In the genomic region with DNA sequence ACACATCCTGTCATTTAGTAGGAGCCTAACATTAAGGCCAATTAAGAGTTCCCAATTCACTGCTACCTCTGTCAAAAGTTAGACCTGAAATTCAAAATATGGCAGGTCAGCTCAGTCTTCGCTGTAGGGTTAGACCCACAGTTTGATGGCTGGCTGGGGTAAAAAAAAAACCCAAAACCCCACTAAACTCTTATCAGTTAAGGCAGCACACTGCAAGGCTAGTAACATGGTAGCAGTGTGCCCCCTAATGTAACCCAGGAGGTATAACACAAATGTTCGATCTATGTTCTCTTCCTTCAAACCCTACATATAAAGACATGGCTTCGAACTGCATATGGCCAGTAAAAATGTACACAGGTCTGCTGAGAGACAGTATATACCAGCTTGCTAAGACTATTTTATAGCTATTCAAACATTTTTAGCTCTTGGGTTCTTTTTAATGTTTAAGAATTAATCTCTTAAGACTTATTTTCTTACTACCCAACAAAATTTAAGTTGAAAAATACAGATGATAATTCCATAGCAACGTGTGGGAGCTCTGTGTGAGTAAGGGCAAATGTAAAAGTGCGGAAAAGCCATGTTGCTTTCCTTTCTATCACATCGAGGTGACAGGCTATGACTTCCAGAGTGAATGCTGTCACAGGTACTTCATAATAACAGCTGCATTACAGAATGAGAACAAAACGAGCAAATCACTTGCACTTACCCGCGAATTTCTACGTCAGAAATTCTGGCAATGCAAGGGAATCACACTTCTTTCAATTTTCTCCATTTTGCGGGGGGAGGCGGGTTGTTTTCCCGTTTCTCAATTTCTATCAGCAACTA, we compare ENCODE assay signal across 8 cellular contexts.
A peak's percentile ranks its signal among the peaks of the same experiment; 100 is the strongest.
DNase-seq lines count a peak whose midpoint lies in the region; ATAC-seq and TF ChIP-seq lines count a peak whose summit lies in the region.

No MANE protein-coding gene starts in this region.

- H3K27me3 ChIP-seq in GM23338 (ENCODE audit: insufficient read depth), result no peaks in the 10 kb centered on the region

- ATAC-seq in GM23338, result peak; percentile 68

- H3K4me1 Mint-ChIP-seq in GM23338, result peaks cover 5% of the 10 kb centered on the region; the same call in 1 of the 3 replicates

- H3K4me3 Mint-ChIP-seq in GM23338, result no peak overlapping the region

- no peak overlapping the region for H3K27ac Mint-ChIP-seq in GM23338

- H3K79me2 ChIP-seq in GM23338 (replicated peaks; ENCODE audit: insufficient read depth), result no peaks in the 10 kb centered on the region

- TF ChIP-seq CTCF in GM12864 (IDR thresholded peaks at IDR 0.05; ENCODE audit: low read depth, low read length, missing control alignments), result peak; percentile 61
- TF ChIP-seq CTCF in GM23338 (conservative IDR thresholded peaks at IDR 0.05; ENCODE audit: low read depth in 2 of 2), result peak; percentile 71 to 84

- H3K27me3 Mint-ChIP-seq in GM23338 (ENCODE audit: insufficient read depth, low read depth, poor library complexity), result peaks cover 3% of the 10 kb centered on the region

- no peaks in the 10 kb centered on the region for H4K20me1 ChIP-seq in GM23338 (replicated peaks; ENCODE audit: insufficient read depth)

- no peaks in the 10 kb centered on the region for H3K36me3 ChIP-seq in GM23338 (ENCODE audit: insufficient read depth)

- H3F3A ChIP-seq in GM23338 (replicated peaks; ENCODE audit: low read depth), result no peaks in the 10 kb centered on the region

- no peak overlapping the region for H3K27ac ChIP-seq in GM23338 (ENCODE audit: low read depth)

- H3K9me2 ChIP-seq in GM23338 (ENCODE audit: insufficient read depth), result no peaks in the 10 kb centered on the region

- H3K4me3 ChIP-seq in GM12864 (ENCODE audit: low read depth, low read length) (no peak overlapping the region), GM23338 (no peak overlapping the region)

- H2AFZ ChIP-seq in GM23338, result no peak overlapping the region

- H3K36me3 Mint-ChIP-seq in GM23338 (ENCODE audit: low read depth), result peaks cover 18% of the 10 kb centered on the region; the same call in 2 of the 3 replicates

- no peaks in the 10 kb centered on the region for H3K4me1 ChIP-seq in GM23338 (ENCODE audit: insufficient read depth)

- no peaks in the 10 kb centered on the region for H3K9me3 Mint-ChIP-seq in GM23338

- DNase-seq in GM12864 (ENCODE audit: low read depth), result no peak
- DNase-seq in GM23338 (ENCODE audit: low spot score), result peak; percentile 65
- peak; percentile 74 for DNase-seq in NAMALWA (ENCODE audit: low spot score)
- DNase-seq in amniotic epithelial cell (ENCODE audit: low read depth), result peak; percentile 14
- peak; percentile 49 for DNase-seq in myocyte (ENCODE audit: low read depth)
- no peak for DNase-seq in NCI-H1930 (lab: John Stamatoyannopoulos, UW)
- no peak for DNase-seq in effector CD8-positive, alpha-beta T cell (lab: John Stamatoyannopoulos, UW)
- no peak for DNase-seq in stimulated activated CD4-positive, alpha-beta T cell treated with anti-CD3 and anti-CD28 coated beads, Interleukin-12 subunit alpha, Interleukin-12 subunit beta, amount 100 ng/mL, for 4 hours

- H3K4me2 ChIP-seq in GM23338, result no peak overlapping the region

TF ChIP-seq in GM23338, 12 proteins besides CTCF, POLR2A, EP300 and RAD21 (continues in another document):
- TF ChIP-seq, protein P1, sequence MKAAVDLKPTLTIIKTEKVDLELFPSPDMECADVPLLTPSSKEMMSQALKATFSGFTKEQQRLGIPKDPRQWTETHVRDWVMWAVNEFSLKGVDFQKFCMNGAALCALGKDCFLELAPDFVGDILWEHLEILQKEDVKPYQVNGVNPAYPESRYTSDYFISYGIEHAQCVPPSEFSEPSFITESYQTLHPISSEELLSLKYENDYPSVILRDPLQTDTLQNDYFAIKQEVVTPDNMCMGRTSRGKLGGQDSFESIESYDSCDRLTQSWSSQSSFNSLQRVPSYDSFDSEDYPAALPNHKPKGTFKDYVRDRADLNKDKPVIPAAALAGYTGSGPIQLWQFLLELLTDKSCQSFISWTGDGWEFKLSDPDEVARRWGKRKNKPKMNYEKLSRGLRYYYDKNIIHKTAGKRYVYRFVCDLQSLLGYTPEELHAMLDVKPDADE (IDR thresholded peaks at IDR 0.05), result no peak
- no peak for TF ChIP-seq ZNF114 (CRISPR knock-in tag; IDR thresholded peaks at IDR 0.05)
- TF ChIP-seq CREB1 (CRISPR knock-in tag; IDR thresholded peaks at IDR 0.05; ENCODE audit: low read depth), result no peak
- TF ChIP-seq, protein P2, sequence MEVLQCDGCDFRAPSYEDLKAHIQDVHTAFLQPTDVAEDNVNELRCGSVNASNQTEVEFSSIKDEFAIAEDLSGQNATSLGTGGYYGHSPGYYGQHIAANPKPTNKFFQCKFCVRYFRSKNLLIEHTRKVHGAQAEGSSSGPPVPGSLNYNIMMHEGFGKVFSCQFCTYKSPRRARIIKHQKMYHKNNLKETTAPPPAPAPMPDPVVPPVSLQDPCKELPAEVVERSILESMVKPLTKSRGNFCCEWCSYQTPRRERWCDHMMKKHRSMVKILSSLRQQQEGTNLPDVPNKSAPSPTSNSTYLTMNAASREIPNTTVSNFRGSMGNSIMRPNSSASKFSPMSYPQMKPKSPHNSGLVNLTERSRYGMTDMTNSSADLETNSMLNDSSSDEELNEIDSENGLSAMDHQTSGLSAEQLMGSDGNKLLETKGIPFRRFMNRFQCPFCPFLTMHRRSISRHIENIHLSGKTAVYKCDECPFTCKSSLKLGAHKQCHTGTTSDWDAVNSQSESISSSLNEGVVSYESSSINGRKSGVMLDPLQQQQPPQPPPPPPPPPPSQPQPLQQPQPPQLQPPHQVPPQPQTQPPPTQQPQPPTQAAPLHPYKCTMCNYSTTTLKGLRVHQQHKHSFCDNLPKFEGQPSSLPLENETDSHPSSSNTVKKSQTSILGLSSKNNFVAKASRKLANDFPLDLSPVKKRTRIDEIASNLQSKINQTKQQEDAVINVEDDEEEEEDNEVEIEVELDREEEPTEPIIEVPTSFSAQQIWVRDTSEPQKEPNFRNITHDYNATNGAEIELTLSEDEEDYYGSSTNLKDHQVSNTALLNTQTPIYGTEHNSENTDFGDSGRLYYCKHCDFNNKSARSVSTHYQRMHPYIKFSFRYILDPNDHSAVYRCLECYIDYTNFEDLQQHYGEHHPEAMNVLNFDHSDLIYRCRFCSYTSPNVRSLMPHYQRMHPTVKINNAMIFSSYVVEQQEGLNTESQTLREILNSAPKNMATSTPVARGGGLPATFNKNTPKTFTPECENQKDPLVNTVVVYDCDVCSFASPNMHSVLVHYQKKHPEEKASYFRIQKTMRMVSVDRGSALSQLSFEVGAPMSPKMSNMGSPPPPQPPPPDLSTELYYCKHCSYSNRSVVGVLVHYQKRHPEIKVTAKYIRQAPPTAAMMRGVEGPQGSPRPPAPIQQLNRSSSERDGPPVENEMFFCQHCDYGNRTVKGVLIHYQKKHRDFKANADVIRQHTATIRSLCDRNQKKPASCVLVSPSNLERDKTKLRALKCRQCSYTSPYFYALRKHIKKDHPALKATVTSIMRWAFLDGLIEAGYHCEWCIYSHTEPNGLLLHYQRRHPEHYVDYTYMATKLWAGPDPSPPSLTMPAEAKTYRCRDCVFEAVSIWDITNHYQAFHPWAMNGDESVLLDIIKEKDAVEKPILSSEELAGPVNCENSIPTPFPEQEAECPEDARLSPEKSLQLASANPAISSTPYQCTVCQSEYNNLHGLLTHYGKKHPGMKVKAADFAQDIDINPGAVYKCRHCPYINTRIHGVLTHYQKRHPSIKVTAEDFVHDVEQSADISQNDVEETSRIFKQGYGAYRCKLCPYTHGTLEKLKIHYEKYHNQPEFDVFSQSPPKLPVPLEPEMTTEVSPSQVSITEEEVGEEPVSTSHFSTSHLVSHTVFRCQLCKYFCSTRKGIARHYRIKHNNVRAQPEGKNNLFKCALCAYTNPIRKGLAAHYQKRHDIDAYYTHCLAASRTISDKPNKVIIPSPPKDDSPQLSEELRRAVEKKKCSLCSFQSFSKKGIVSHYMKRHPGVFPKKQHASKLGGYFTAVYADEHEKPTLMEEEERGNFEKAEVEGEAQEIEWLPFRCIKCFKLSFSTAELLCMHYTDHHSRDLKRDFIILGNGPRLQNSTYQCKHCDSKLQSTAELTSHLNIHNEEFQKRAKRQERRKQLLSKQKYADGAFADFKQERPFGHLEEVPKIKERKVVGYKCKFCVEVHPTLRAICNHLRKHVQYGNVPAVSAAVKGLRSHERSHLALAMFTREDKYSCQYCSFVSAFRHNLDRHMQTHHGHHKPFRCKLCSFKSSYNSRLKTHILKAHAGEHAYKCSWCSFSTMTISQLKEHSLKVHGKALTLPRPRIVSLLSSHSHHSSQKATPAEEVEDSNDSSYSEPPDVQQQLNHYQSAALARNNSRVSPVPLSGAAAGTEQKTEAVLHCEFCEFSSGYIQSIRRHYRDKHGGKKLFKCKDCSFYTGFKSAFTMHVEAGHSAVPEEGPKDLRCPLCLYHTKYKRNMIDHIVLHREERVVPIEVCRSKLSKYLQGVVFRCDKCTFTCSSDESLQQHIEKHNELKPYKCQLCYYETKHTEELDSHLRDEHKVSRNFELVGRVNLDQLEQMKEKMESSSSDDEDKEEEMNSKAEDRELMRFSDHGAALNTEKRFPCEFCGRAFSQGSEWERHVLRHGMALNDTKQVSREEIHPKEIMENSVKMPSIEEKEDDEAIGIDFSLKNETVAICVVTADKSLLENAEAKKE (CRISPR knock-in tag; IDR thresholded peaks at IDR 0.05), result no peak
- TF ChIP-seq EZH2phosphoT487 (IDR thresholded peaks at IDR 0.05; ENCODE audit: unreplicated experiment), result no peak
- TF ChIP-seq EZH2 (IDR thresholded peaks at IDR 0.05; ENCODE audit: low read depth, unreplicated experiment), result no peak
- TF ChIP-seq ZNF331 (CRISPR knock-in tag; IDR thresholded peaks at IDR 0.05; ENCODE audit: low read depth), result no peak
- TF ChIP-seq JUNB (IDR thresholded peaks at IDR 0.05; ENCODE audit: unreplicated experiment), result no peak
- no peak for TF ChIP-seq POLR2AphosphoS5 (IDR thresholded peaks at IDR 0.05; ENCODE audit: low read depth)
- no peak for TF ChIP-seq STAT1 (IDR thresholded peaks at IDR 0.05; ENCODE audit: unreplicated experiment)

Comparison
In these comparisons a context has a peak if more than half of its experiments do, and no peak if none do; other contexts are left out.
1. DNase-seq: peak in GM23338 (single experiment), NAMALWA (single experiment), amniotic epithelial cell (single experiment) and myocyte (single experiment); none in GM12864 (single experiment), NCI-H1930 (0 of 2), effector CD8-positive, alpha-beta T cell (single experiment) and stimulated activated CD4-positive, alpha-beta T cell treated with anti-CD3 and anti-CD28 coated beads, Interleukin-12 subunit alpha, Interleukin-12 subunit beta, amount 100 ng/mL, for 4 hours (single experiment).